In genomic region chr12:93378373-93379310, GRCh38 we compare ENCODE assay signal across 8 cellular contexts. TPM values are rescaled to one million over a fixed set of nuclear protein-coding genes. Genes with fewer than 3 reads are reported as not detected.
DNase-seq lines count a peak whose midpoint lies in the region; ATAC-seq, FAIRE-seq and TF ChIP-seq lines count a peak whose summit lies in the region.

No MANE protein-coding gene starts in this region.

- H3K9me3 ChIP-seq in gastroesophageal sphincter, result no peaks in the 10 kb centered on the region
- H3K9me3 ChIP-seq in pancreas, result no peaks in the 10 kb centered on the region
- H3K9me3 ChIP-seq in tibial nerve, result no peaks in the 10 kb centered on the region

- TF ChIP-seq POLR2A in gastroesophageal sphincter (IDR thresholded peaks at IDR 0.05), result peak in 1 of 2 donors; percentile 14
- TF ChIP-seq POLR2A in tibial nerve (IDR thresholded peaks at IDR 0.05), result peak in 1 of 2 donors; percentile 26

- FAIRE-seq in HTR-8/SVneo (lab: Jason Lieb, UNC), result no peak
- no peak for FAIRE-seq in pancreas (lab: Jason Lieb, UNC)

- H3K4me3 ChIP-seq in gastroesophageal sphincter, result peak overlapping the region; percentile 68 to 90
- H3K4me3 ChIP-seq in pancreas, result peak overlapping the region; percentile 78 to 95 (median 83)
- peak overlapping the region; percentile 58 to 91 (median 80) for H3K4me3 ChIP-seq in tibial nerve

- H3K36me3 ChIP-seq in gastroesophageal sphincter, result peaks cover 0 to under 1% of the 10 kb centered on the region in 2 donors
- H3K36me3 ChIP-seq in pancreas, result no peaks in the 10 kb centered on the region
- H3K36me3 ChIP-seq in tibial nerve, result no peaks in the 10 kb centered on the region

- H3K27ac ChIP-seq in gastroesophageal sphincter (peak overlapping the region; percentile 84 to 99 (median 96)), pancreas (peak overlapping the region; percentile 85 to 95 (median 90)), tibial nerve (peak overlapping the region; percentile 91 to 98 (median 94))

- WGBS in gastroesophageal sphincter (ENCODE audit: low coverage in 1 of 2), 2 donors, result 0% methylated on average over 6 to 17 of the region's 45 CpGs
- 0% methylated on average over 45 of the region's 45 CpGs for WGBS in pancreas, 2 donors
- WGBS in tibial nerve, 2 donors, result 0 to 1% methylated on average over 32 to 40 of the region's 45 CpGs

- DNase-seq in DMS 273 treated with DMSO at 0.1 percent for 48 hours (lab: John Stamatoyannopoulos, UW) (peak; percentile 30), HTR-8/SVneo (ENCODE audit: insufficient read length, low spot score) (peak; percentile 53), SHP77 (lab: John Stamatoyannopoulos, UW) (peak; percentile 31 to 56), activated gamma-delta T cell (lab: John Stamatoyannopoulos, UW) (peak; percentile 32), pancreas (peak in 4 of 6 donors; percentile 33 to 70 (median 53)), tibial nerve (ENCODE audit: low spot score in 2 of 2) (peak in 1 of 2 donors; percentile 40)

- intact Hi-C loops in pancreas (cut with DNase I), result no loop called here

- ATAC-seq in GM21381 (IDR thresholded peaks at IDR 0.05; ENCODE audit: unreplicated experiment) (peak; percentile 30), gastroesophageal sphincter (peak; percentile 0), pancreas (peak; percentile 8 to 31 (median 19))

- TF ChIP-seq CTCF in gastroesophageal sphincter (IDR thresholded peaks at IDR 0.05), result no peak
- no peak for TF ChIP-seq CTCF in pancreas (IDR thresholded peaks at IDR 0.05)
- no peak for TF ChIP-seq CTCF in tibial nerve (IDR thresholded peaks at IDR 0.05)

- H3K4me1 ChIP-seq in gastroesophageal sphincter (peaks cover 0 to 68% (median 23%) of the 10 kb centered on the region in 3 donors), pancreas (peaks cover 7 to 13% (median 9%) of the 10 kb centered on the region in 3 donors), tibial nerve (peaks cover 0 to 66% (median 25%) of the 10 kb centered on the region in 4 donors)

- no peak for TF ChIP-seq EP300 in gastroesophageal sphincter (IDR thresholded peaks at IDR 0.05)
- peak in 1 of 2 donors; percentile 66 for TF ChIP-seq EP300 in tibial nerve (IDR thresholded peaks at IDR 0.05)

- no peaks in the 10 kb centered on the region for H3K27me3 ChIP-seq in gastroesophageal sphincter
- H3K27me3 ChIP-seq in pancreas, result no peaks in the 10 kb centered on the region
- H3K27me3 ChIP-seq in tibial nerve, result no peaks in the 10 kb centered on the region

RNA-seq across cellular contexts. Expression of gene NUDT4, which starts 0.9 kb away (rescaled TPM):
- 100 to 1,000 TPM in 1 of 4 donors, 10 to 100 TPM in 3; 91.2 to 146 (median 94.3) TPM for total RNA-seq in gastroesophageal sphincter
- total RNA-seq in pancreas, result 10 to 100 TPM; 32.3 to 57.3 (median 45.5) TPM
- polyA plus RNA-seq in pancreas, result 10 to 100 TPM; 16.0 to 77.5 TPM
- 10 to 100 TPM; 54.4 to 84.3 (median 69.9) TPM for total RNA-seq in tibial nerve
